8 cellular contexts compared by ENCODE assay signal in the genomic region with DNA sequence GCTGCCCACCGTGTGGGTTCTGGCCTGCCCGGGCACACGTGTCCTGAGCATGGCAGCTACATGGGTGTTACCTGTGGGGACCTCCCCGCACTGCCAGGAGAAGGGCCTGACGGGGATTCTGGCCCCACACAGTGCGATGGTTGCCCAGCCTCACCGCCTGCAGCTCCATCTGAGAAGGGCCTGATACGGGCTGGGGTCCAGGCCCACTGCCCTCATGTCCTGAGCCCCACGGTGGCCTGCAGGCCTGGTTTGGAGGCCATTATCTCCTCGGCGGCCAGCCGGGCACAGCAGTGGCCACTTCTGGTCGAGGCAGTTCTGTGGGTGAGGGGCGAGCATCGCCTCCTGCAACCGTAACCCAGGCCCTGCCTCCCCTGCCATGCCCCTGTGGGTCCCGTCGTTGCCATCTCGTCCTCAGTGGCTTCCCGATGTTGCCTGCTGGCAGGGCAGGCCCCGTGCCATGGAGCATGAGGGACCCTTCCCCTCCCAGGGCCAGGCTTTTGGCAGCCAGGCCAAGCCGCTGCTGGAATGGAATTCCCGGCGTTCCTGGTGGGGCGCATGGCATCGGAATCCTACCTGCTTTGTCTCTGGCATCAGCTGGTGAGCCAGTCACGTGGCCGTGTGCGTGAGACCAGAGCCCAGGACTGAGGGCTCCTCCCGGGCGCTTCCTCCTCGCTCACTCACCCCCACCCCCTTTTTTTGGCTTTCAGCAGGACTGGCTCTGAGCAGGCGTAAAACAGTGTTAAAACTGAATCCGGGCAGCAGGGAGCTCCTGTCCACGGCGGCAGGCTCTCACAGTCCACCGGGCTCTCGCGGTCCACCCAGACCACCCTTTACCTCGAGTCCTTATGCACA.
DNase-seq lines count a peak whose midpoint lies in the region; ATAC-seq and TF ChIP-seq lines count a peak whose summit lies in the region.

No MANE protein-coding gene starts in this region.

- ATAC-seq in GM18519 (IDR thresholded peaks at IDR 0.05; ENCODE audit: low FRiP score, unreplicated experiment): no peak
- no peak for ATAC-seq in stimulated activated naive B cell treated with anti-CD40 and anti-IgM and Interleukin-4, amounts not matched to agents 10 μg/mL and 1 μg/mL and 100 μg/mL, for 72 hours (replicated peaks)

- no TSS peak for BruUV-seq in PC-9 (replicated peaks; lab: Mats Ljungman, UMichigan)

- no peak overlapping the region for H2AFZ ChIP-seq in PC-9

- peaks cover 7% of the 10 kb centered on the region; the same call in 1 of the 2 replicates for H3K36me3 ChIP-seq in PC-9 (ENCODE audit: low read depth)
- H3K36me3 ChIP-seq in rectal smooth muscle tissue (ENCODE audit: control insufficient read depth, insufficient read depth, low read length): peaks cover 2% of the 10 kb centered on the region

- CTCF ChIA-PET in PC-9 (lab: Charles Lee): interaction anchor here (0.6 kb wide), 2 partner anchors 42 to 72 kb away, joined by 3 to 7 read pairs; no protein-coding TSS in a partner anchor

- no peak overlapping the region for H3K4me2 ChIP-seq in PC-9

- H3K9me3 ChIP-seq in PC-9 (ENCODE audit: insufficient read depth, low read depth): no peaks in the 10 kb centered on the region

- H3K4me1 Mint-ChIP-seq in CD14-positive monocyte: peaks cover 26% of the 10 kb centered on the region
- H3K4me1 Mint-ChIP-seq in stimulated activated naive B cell treated with anti-CD40 and anti-IgM and Interleukin-4, amounts not matched to agents 10 μg/mL and 1 μg/mL and 100 μg/mL, for 72 hours: peaks cover 7 to 22% of the 10 kb centered on the region in 2 donors

- H3K4me1 ChIP-seq in PC-9 (replicated peaks; ENCODE audit: insufficient read depth): peaks cover 38% of the 10 kb centered on the region
- peaks cover 66% of the 10 kb centered on the region for H3K4me1 ChIP-seq in rectal smooth muscle tissue (ENCODE audit: control insufficient read depth, insufficient read depth, low read length)

- peaks cover 99% of the 10 kb centered on the region for H3K79me2 ChIP-seq in PC-9 (ENCODE audit: low read depth)

- no peaks in the 10 kb centered on the region for H3K27me3 Mint-ChIP-seq in CD14-positive monocyte (ENCODE audit: low read depth in 3 of 3)
- no peaks in the 10 kb centered on the region for H3K27me3 Mint-ChIP-seq in stimulated activated naive B cell treated with anti-CD40 and anti-IgM and Interleukin-4, amounts not matched to agents 10 μg/mL and 1 μg/mL and 100 μg/mL, for 72 hours

- H3K9me3 Mint-ChIP-seq in CD14-positive monocyte: no peaks in the 10 kb centered on the region
- no peaks in the 10 kb centered on the region for H3K9me3 Mint-ChIP-seq in stimulated activated naive B cell treated with anti-CD40 and anti-IgM and Interleukin-4, amounts not matched to agents 10 μg/mL and 1 μg/mL and 100 μg/mL, for 72 hours

- peak overlapping the region; percentile 14; the same call in 1 of the 2 replicates for H3K27ac ChIP-seq in PC-9
- peak overlapping the region; percentile 92 for H3K27ac ChIP-seq in rectal smooth muscle tissue (ENCODE audit: low read depth, low read length)

- H3F3A ChIP-seq in PC-9 (ENCODE audit: insufficient read depth, low read depth): peaks cover 17% of the 10 kb centered on the region

- H3K4me3 Mint-ChIP-seq in CD14-positive monocyte: no peak overlapping the region
- H3K4me3 Mint-ChIP-seq in stimulated activated naive B cell treated with anti-CD40 and anti-IgM and Interleukin-4, amounts not matched to agents 10 μg/mL and 1 μg/mL and 100 μg/mL, for 72 hours: no peak overlapping the region

- H3K36me3 Mint-ChIP-seq in CD14-positive monocyte: peaks cover 21 to 61% of the 10 kb centered on the region in 2 donors
- peaks cover 5 to 20% of the 10 kb centered on the region in 2 donors for H3K36me3 Mint-ChIP-seq in stimulated activated naive B cell treated with anti-CD40 and anti-IgM and Interleukin-4, amounts not matched to agents 10 μg/mL and 1 μg/mL and 100 μg/mL, for 72 hours

- no peak overlapping the region for H3K27ac Mint-ChIP-seq in CD14-positive monocyte
- no peak overlapping the region for H3K27ac Mint-ChIP-seq in stimulated activated naive B cell treated with anti-CD40 and anti-IgM and Interleukin-4, amounts not matched to agents 10 μg/mL and 1 μg/mL and 100 μg/mL, for 72 hours

- TF ChIP-seq CTCF in PC-9 (conservative IDR thresholded peaks at IDR 0.05) (no peak), CD14-positive monocyte (IDR thresholded peaks at IDR 0.05) (no peak)

- peak overlapping the region; percentile 32 for H3K9ac ChIP-seq in rectal smooth muscle tissue (ENCODE audit: low read length)

- no peaks in the 10 kb centered on the region for H3K9me2 ChIP-seq in PC-9 (ENCODE audit: insufficient read depth)

- H3K4me3 ChIP-seq in PC-9 (no peak overlapping the region), rectal smooth muscle tissue (ENCODE audit: low read length) (peak overlapping the region; percentile 57)

- peaks cover 21% of the 10 kb centered on the region for H4K20me1 ChIP-seq in PC-9 (ENCODE audit: insufficient read depth)

- no peaks in the 10 kb centered on the region for H3K27me3 ChIP-seq in PC-9 (ENCODE audit: insufficient read depth, low read depth)
- no peaks in the 10 kb centered on the region for H3K27me3 ChIP-seq in rectal smooth muscle tissue (ENCODE audit: control insufficient read depth, insufficient read depth, low read length)

- intact Hi-C loops in PC-9 (cut with micrococcal nuclease; ENCODE audit: unreplicated experiment) (no loop called here), CD14-positive monocyte (cut with micrococcal nuclease) (loop anchor here in 1 of 2 donors (5.0 kb wide), 1 partner anchor 34 kb away; no protein-coding TSS in a partner anchor)

- POLR2A ChIA-PET in PC-9 (lab: Charles Lee; ENCODE audit: unreplicated experiment): interaction anchor here (0.6 kb wide), 1 partner anchor 257 kb away, joined by 5 read pairs; a partner anchor contains a TSS

- peak; percentile 87 for DNase-seq in EL
- no peak for DNase-seq in PC-9
- DNase-seq in fibroblast of peridontal ligament (ENCODE audit: extremely low read depth): peak; percentile 77
- no peak for DNase-seq in NCI-H146 (lab: John Stamatoyannopoulos, UW)
- no peak for DNase-seq in CD14-positive monocyte (ENCODE audit: low spot score)
- no peak for DNase-seq in stimulated activated naive B cell treated with anti-CD40 and anti-IgM and Interleukin-4, amounts not matched to agents 10 μg/mL and 1 μg/mL and 100 μg/mL, for 72 hours

Comparison
In these comparisons a context has a peak if more than half of its experiments do, and no peak if none do; other contexts are left out.
1. DNase-seq: peak in EL (single experiment) and fibroblast of peridontal ligament (single experiment); none in PC-9 (0 of 2), NCI-H146 (single experiment), CD14-positive monocyte (single experiment) and stimulated activated naive B cell treated with anti-CD40 and anti-IgM and Interleukin-4, amounts not matched to agents 10 μg/mL and 1 μg/mL and 100 μg/mL, for 72 hours (single experiment).